22 cellular contexts compared by ENCODE assay signal in genomic region chr5:109786177-109786576, GRCh38.
"Had no signal": no experiment of that assay in that cellular context is flagged by ENCODE, and none has a peak within 500 bp of the region (broad histone marks: within the 10 kb centered on the region; RNA-seq: fewer than 3 reads in every experiment).

No MANE protein-coding gene starts in this region.

- DNase-seq: activated CD4-positive, alpha-beta T cell treated with anti-CD3 and anti-CD28 coated beads, Interleukin-2, amount 10 ng/mL, durations not matched to agents 7 days and 5 days; activated CD4-positive, CD25-positive, alpha-beta regulatory T cell; activated CD8-positive, alpha-beta memory T cell treated with anti-CD3 and anti-CD28 coated beads for 24 hours; activated gamma-delta T cell treated with Interleukin-2 at 50 U/mL for 16 hours; activated T-cell treated with anti-CD3 and anti-CD28 coated beads, Interleukin-2, amount 50 U/mL, for 72 hours; amniotic stem cell; effector CD8-positive, alpha-beta T cell; gastrocnemius medialis; heart left ventricle; kidney; left lung; midbrain; nephron progenitor cell; nucleus accumbens; stimulated activated CD4-positive, alpha-beta T cell treated with anti-CD3 and anti-CD28 coated beads, Interleukin-12 subunit alpha, Interleukin-12 subunit beta, amount 100 ng/mL, for 4 hours; stimulated activated CD4-positive, alpha-beta T cell treated with anti-CD3 and anti-CD28 coated beads, Interleukin-1b, Interleukin-23, amount 100 ng/mL, for 48 hours; stimulated activated CD8-positive, alpha-beta memory T cell treated with anti-CD3 and anti-CD28 coated beads, Interleukin-4, amount 100 ng/mL, for 48 hours; T-helper 9 cell; transverse colon; uterus had no signal

- ATAC-seq: activated naive CD4-positive, alpha-beta T cell treated with anti-CD3 and anti-CD28 coated beads, Interleukin-2, amount 50 U/mL, for 72 hours; activated T-cell treated with anti-CD3 and anti-CD28 coated beads, Interleukin-2, amount 50 U/mL, for 72 hours; esophagus mucosa; gastrocnemius medialis; heart left ventricle; left lung had no signal
